Comparison of ENCODE assay signal across 8 cellular contexts in genomic region chr9:33225319-33226152, GRCh38. TPM values are rescaled to one million over a fixed set of nuclear protein-coding genes. Genes with fewer than 3 reads are reported as not detected.
DNase-seq lines count a peak whose midpoint lies in the region; ATAC-seq lines count a peak whose summit lies in the region.

No MANE protein-coding gene starts in this region.

- peak; percentile 37 for DNase-seq in ELF-1 (ENCODE audit: low read depth, low spot score)
- peak; percentile 62 to 70 for DNase-seq in Kasumi-1 (lab: John Stamatoyannopoulos, UW)
- DNase-seq in SK-N-MC (ENCODE audit: low read depth, low spot score), result peak; percentile 70
- DNase-seq in activated naive CD4-positive, alpha-beta T cell treated with Interleukin-2 at 50 U/mL for 16 hours, result peak; percentile 72
- peak; percentile 82 for DNase-seq in glomerular endothelial cell (ENCODE audit: extremely low read depth, low read depth, low spot score)
- peak; percentile 65 for DNase-seq in retina

- ATAC-seq in GM18907 (IDR thresholded peaks at IDR 0.05; ENCODE audit: unreplicated experiment) (no peak), HG03571 (IDR thresholded peaks at IDR 0.05; ENCODE audit: unreplicated experiment) (no peak)

- H3K9ac ChIP-seq in SK-N-MC (ENCODE audit: insufficient read length), result no peak overlapping the region

- H3K27ac ChIP-seq in SK-N-MC, result no peak overlapping the region

- H3K4me3 ChIP-seq in SK-N-MC, result peak overlapping the region; percentile 18

- no peaks in the 10 kb centered on the region for H3K36me3 ChIP-seq in SK-N-MC (ENCODE audit: insufficient read depth, low read length)

- H3K9me3 ChIP-seq in SK-N-MC (ENCODE audit: low read depth, low read length), result no peaks in the 10 kb centered on the region

RNA-seq across cellular contexts. Expression of gene SPINK4, which starts 14.4 kb away (rescaled TPM):
- not detected in 2 replicates for total RNA-seq in glomerular endothelial cell

RNA-seq across cellular contexts. Expression of gene BAG1, which starts 39.0 kb away (rescaled TPM):
- 46.4 and 53.4 TPM in 2 replicates for total RNA-seq in glomerular endothelial cell

RNA-seq across cellular contexts. Expression of gene CHMP5, which starts 39.3 kb away (rescaled TPM):
- 56.5 and 64.9 TPM in 2 replicates for total RNA-seq in glomerular endothelial cell

RNA-seq across cellular contexts. Expression of gene B4GALT1, which starts 58.4 kb away (rescaled TPM):
- total RNA-seq in glomerular endothelial cell, result 57.3 and 71.0 TPM in 2 replicates
